19 cellular contexts compared by ENCODE assay signal in the genomic region with DNA sequence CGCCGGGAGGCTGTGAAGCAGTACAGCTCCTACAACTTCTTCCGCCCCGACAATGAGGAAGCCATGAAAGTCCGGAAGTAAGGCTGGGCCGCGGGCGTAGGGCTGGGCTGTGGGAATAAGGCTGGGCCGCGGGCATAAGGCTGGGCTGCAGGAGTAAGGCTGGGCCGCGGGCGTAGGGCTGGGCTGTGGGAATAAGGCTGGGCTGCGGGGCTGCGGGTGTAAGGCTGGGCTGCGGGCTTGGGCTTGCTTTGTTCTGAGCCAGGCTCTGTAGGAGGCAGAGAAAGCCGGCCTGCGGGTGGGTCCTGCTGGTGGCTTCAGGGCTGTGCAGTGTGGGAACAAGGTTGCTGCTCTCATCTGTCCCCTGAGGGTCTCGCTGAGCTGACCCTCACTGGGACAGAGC. TPM values are rescaled to one million over a fixed set of nuclear protein-coding genes. Genes with fewer than 3 reads are reported as not detected.
DNase-seq lines count a peak whose midpoint lies in the region; ATAC-seq and TF ChIP-seq lines count a peak whose summit lies in the region.
"Had no signal": no experiment of that assay in that cellular context is flagged by ENCODE, and none has a peak within 500 bp of the region (broad histone marks: within the 10 kb centered on the region; RNA-seq: fewer than 3 reads in every experiment).

No MANE protein-coding gene starts in this region.

- peaks cover 21% of the 10 kb centered on the region for H3K79me2 ChIP-seq in osteoblast (ENCODE audit: insufficient read depth, low read length)

- H3K27me3 Mint-ChIP-seq in chondrocyte (ENCODE audit: low read depth): no peaks in the 10 kb centered on the region
- H3K27me3 Mint-ChIP-seq: CD4-positive, alpha-beta T cell had no signal

- peaks cover 31% of the 10 kb centered on the region for H3K36me3 Mint-ChIP-seq in chondrocyte (ENCODE audit: low read depth)

- TF ChIP-seq CTCF in A673 (conservative IDR thresholded peaks at IDR 0.05; ENCODE audit: low read depth, low read length): no peak
- TF ChIP-seq CTCF in chondrocyte (IDR thresholded peaks at IDR 0.05): no peak
- TF ChIP-seq CTCF in osteoblast (IDR thresholded peaks at IDR 0.05; ENCODE audit: extremely low read depth, low read depth, low read length): no peak
- TF ChIP-seq CTCF in upper lobe of left lung (IDR thresholded peaks at IDR 0.05): no peak

- H3K36me3 ChIP-seq in A673 (ENCODE audit: insufficient read depth, low read length, poor library complexity, severe bottlenecking) (peaks cover 26% of the 10 kb centered on the region), osteoblast (ENCODE audit: insufficient read depth, low read length) (peaks cover 29% of the 10 kb centered on the region), upper lobe of left lung (peaks cover 60 to 73% (median 70%) of the 10 kb centered on the region in 4 donors)

- no peak overlapping the region for H3K4me2 ChIP-seq in osteoblast (ENCODE audit: insufficient read depth, low read length)

- no peak overlapping the region for H2AFZ ChIP-seq in osteoblast (ENCODE audit: low read length)

- intact Hi-C loops in A673 (cut with micrococcal nuclease; ENCODE audit: unreplicated experiment): loop anchor here (5.0 kb wide), 1 partner anchor 62 kb away; no protein-coding TSS in a partner anchor

- H3K9me3 ChIP-seq in A673 (ENCODE audit: low read depth, low read length, poor library complexity, severe bottlenecking): no peaks in the 10 kb centered on the region
- no peaks in the 10 kb centered on the region for H3K9me3 ChIP-seq in osteoblast (ENCODE audit: low read depth, low read length)
- no peaks in the 10 kb centered on the region for H3K9me3 ChIP-seq in upper lobe of left lung

- H3K27ac ChIP-seq in A673 (ENCODE audit: low read depth, low read length, poor library complexity, severe bottlenecking): peak overlapping the region; percentile 56
- H3K27ac ChIP-seq in osteoblast (ENCODE audit: low read depth, low read length): no peak overlapping the region
- H3K27ac ChIP-seq in upper lobe of left lung: no peak overlapping the region

- H4K20me1 ChIP-seq in osteoblast (ENCODE audit: insufficient read depth, low read length): peaks cover 7% of the 10 kb centered on the region

- TF ChIP-seq POLR2A in upper lobe of left lung (IDR thresholded peaks at IDR 0.05): no peak

- CTCF ChIA-PET in A673 (lab: Charles Lee): no interaction called here

- H3K27me3 ChIP-seq in A673 (replicated peaks; ENCODE audit: insufficient read depth, low read depth, low read length, poor library complexity): no peaks in the 10 kb centered on the region
- no peaks in the 10 kb centered on the region for H3K27me3 ChIP-seq in osteoblast (ENCODE audit: insufficient read depth, low read length)
- H3K27me3 ChIP-seq in upper lobe of left lung: no peaks in the 10 kb centered on the region

- no peak for ATAC-seq in upper lobe of left lung (ENCODE audit: low FRiP score in 2 of 2)
- ATAC-seq in HG03469 (IDR thresholded peaks at IDR 0.05; ENCODE audit: unreplicated experiment): no peak
- ATAC-seq: SK-N-SH treated with all-trans-retinoic acid at 6 μM for 48 hours had no signal

- H3K4me1 ChIP-seq in A673 (ENCODE audit: insufficient read depth, low read length, poor library complexity, severe bottlenecking) (peaks cover 41% of the 10 kb centered on the region), osteoblast (ENCODE audit: insufficient read depth, low read length) (peaks cover 12% of the 10 kb centered on the region), upper lobe of left lung (peaks cover 9 to 25% (median 12%) of the 10 kb centered on the region in 4 donors)

- no peaks in the 10 kb centered on the region for H3K9me3 Mint-ChIP-seq in chondrocyte (ENCODE audit: low read depth)
- H3K9me3 Mint-ChIP-seq: CD4-positive, alpha-beta T cell; HFFc6 had no signal

- peak overlapping the region; percentile 61 for H3K27ac Mint-ChIP-seq in chondrocyte (ENCODE audit: unreplicated experiment)
- H3K27ac Mint-ChIP-seq: CD4-positive, alpha-beta T cell; HFFc6 had no signal

- H3K4me1 Mint-ChIP-seq in chondrocyte (ENCODE audit: low read depth): peaks cover 43% of the 10 kb centered on the region

- H3K4me3 Mint-ChIP-seq in chondrocyte (ENCODE audit: unreplicated experiment): no peak overlapping the region
- H3K4me3 Mint-ChIP-seq: CD4-positive, alpha-beta T cell; HFFc6 had no signal

- H3K4me3 ChIP-seq in A673 (ENCODE audit: low read depth, low read length, poor library complexity, severe bottlenecking) (no peak overlapping the region), osteoblast (ENCODE audit: insufficient read depth, low read length) (no peak overlapping the region), upper lobe of left lung (no peak overlapping the region)

- WGBS in upper lobe of left lung, 2 donors: 98% methylated on average over 8 to 19 of the region's 19 CpGs

- BruUV-seq in A673 (replicated peaks; lab: Mats Ljungman, UMichigan): no TSS peak

- POLR2A ChIA-PET in A673 (lab: Charles Lee; ENCODE audit: low non-redundant PET): no interaction called here

- DNase-seq in A673 (ENCODE audit: low spot score) (no peak), ELF-1 (ENCODE audit: low read depth, low spot score) (peak; percentile 62), chondrocyte (ENCODE audit: low spot score) (no peak), osteoblast (ENCODE audit: insufficient read length, low spot score, missing footprints) (peak; percentile 46), GOT3 (lab: John Stamatoyannopoulos, UW) (no peak), upper lobe of left lung (no peak), AG20443 (ENCODE audit: low spot score) (no peak)
- DNase-seq: ACHN; CD4-positive, alpha-beta T cell; HFFc6; IMR-90; NCI-H1417; NCI-H187 treated with DMSO at 0.1 percent for 48 hours; NCI-H226; NCI-H524; NCI-H82; SIG-M5 had no signal

- no peak for TF ChIP-seq EP300 in upper lobe of left lung (IDR thresholded peaks at IDR 0.05)

RNA-seq across cellular contexts. Expression of gene PFKFB3, which starts 12.5 kb away (rescaled TPM):
- total RNA-seq in A673 (2021): 42.8 and 53.0 TPM in 2 replicates
- 40.3 to 46.5 TPM (median 41.6 TPM) in 3 replicates for total RNA-seq in chondrocyte
- total RNA-seq in osteoblast: 7.1 and 19.2 TPM in 2 replicates
- total RNA-seq in upper lobe of left lung: 100 to 1,000 TPM in 1 of 6 donors, 10 to 100 TPM in 5; 48.2 to 236 (median 83.5) TPM

Comparison
In these comparisons a context has a peak if more than half of its experiments do, and no peak if none do; other contexts are left out.
1. DNase-seq: peak in ELF-1 (single experiment) and osteoblast (single experiment); none in A673 (single experiment), chondrocyte (single experiment), GOT3 (single experiment), upper lobe of left lung (0 of 2) and AG20443 (single experiment).